23 cellular contexts compared by ENCODE assay signal in the genomic region with DNA sequence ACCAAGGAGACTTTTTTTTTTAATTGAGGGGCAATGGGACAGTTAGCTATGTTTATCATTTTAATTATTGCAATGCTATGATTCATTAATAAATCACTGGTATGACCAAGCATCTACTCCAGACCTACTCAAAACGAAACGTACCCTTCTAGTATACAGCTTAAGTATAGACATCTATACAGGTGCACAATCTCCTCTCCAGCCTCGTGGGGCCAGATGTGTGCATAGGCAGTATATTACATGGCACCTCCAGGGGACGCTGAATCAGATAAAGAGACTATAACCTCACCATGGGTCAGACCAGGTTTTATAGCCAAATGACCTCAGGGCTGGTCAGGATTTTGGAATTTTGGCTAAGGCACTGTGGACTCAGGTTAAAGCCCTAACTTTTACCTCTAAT.
"Had no signal": no experiment of that assay in that cellular context is flagged by ENCODE, and none has a peak within 500 bp of the region (broad histone marks: within the 10 kb centered on the region; RNA-seq: fewer than 3 reads in every experiment).

No MANE protein-coding gene starts in this region.

- H3K9ac ChIP-seq: SK-N-SH had no signal

- H3K9me3 ChIP-seq: adrenal gland, body of pancreas, breast epithelium, SJSA1, SK-N-SH had no signal

- ATAC-seq: activated CD8-positive, alpha-beta T cell treated with anti-CD3 and anti-CD28 coated beads, Interleukin-2, amount 10 ng/mL, durations not matched to agents 7 days and 5 days; activated T-cell treated with anti-CD3 and anti-CD28 coated beads, Interleukin-2, amount 50 U/mL, for 4 hours; body of pancreas had no signal

- DNase-seq: activated CD4-positive, alpha-beta T cell treated with anti-CD3 and anti-CD28 coated beads, Interleukin-2, amount 10 ng/mL, durations not matched to agents 24 days and 14 days; activated CD4-positive, alpha-beta T cell treated with anti-CD3 and anti-CD28 coated beads, Interleukin-2, amount 50 U/mL, for 4 hours; activated CD8-positive, alpha-beta memory T cell treated with anti-CD3 and anti-CD28 coated beads, Interleukin-2, amount 50 U/mL, for 4 hours; activated CD8-positive, alpha-beta T cell treated with anti-CD3 and anti-CD28 coated beads, Interleukin-2, amount 10 ng/mL, durations not matched to agents 7 days and 5 days; activated gamma-delta T cell treated with Interleukin-2 at 50 U/mL for 16 hours; activated naive CD4-positive, alpha-beta T cell treated with anti-CD3 and anti-CD28 coated beads for 36 hours; activated T-cell treated with anti-CD3 and anti-CD28 coated beads for 4 hours; activated T-cell treated with anti-CD3 and anti-CD28 coated beads, Interleukin-2, amount 50 U/mL, for 4 hours; NCI-H1092 treated with DMSO at 0.1 percent for 48 hours; NCI-H1694; NCI-H1930; NCI-H2081 treated with DMSO at 0.1 percent for 48 hours; NCI-H524 treated with DMSO at 0.1 percent for 48 hours; RPMI8226; SHP77 treated with DMSO at 0.1 percent for 48 hours; SK-N-SH had no signal

- H3K27ac ChIP-seq: adrenal gland, body of pancreas, breast epithelium, coronary artery, SJSA1 had no signal

- H3K4me1 ChIP-seq: adrenal gland, body of pancreas, breast epithelium, SJSA1 had no signal

- H3K27me3 ChIP-seq: adrenal gland, body of pancreas, breast epithelium, SJSA1 had no signal

- H3K4me2 ChIP-seq: SK-N-SH had no signal

- FAIRE-seq: astrocyte, TTC549 had no signal

- H3K36me3 ChIP-seq: adrenal gland, breast epithelium, SJSA1 had no signal

- H3K4me3 ChIP-seq: adrenal gland, body of pancreas, breast epithelium, coronary artery, SJSA1 had no signal
